In genomic region chr3:32340639-32341365, GRCh38 we compare ENCODE assay signal across 1 cellular context.
TF ChIP-seq lines count a peak whose summit lies in the region.

No MANE protein-coding gene starts in this region.

TF ChIP-seq in GM12878, 131 proteins besides CTCF, POLR2A, EP300 and RAD21 (continued from another document):
- no peak for TF ChIP-seq CBFB (IDR thresholded peaks at IDR 0.05; ENCODE audit: low read depth)
- no peak for TF ChIP-seq MTA2 (IDR thresholded peaks at IDR 0.05; ENCODE audit: low read depth)
- no peak for TF ChIP-seq GATAD2B (conservative IDR thresholded peaks at IDR 0.05; ENCODE audit: low read depth)
- no peak for TF ChIP-seq SREBF1 (IDR thresholded peaks at IDR 0.05; ENCODE audit: low read length)
